ENCODE assay signal across 15 cellular contexts in genomic region chr1:185375583-185375982, GRCh38. TPM values are rescaled to one million over a fixed set of nuclear protein-coding genes. Genes with fewer than 3 reads are reported as not detected.
DNase-seq lines count a peak whose midpoint lies in the region; ATAC-seq and TF ChIP-seq lines count a peak whose summit lies in the region.
"Had no signal": no experiment of that assay in that cellular context is flagged by ENCODE, and none has a peak within 500 bp of the region (broad histone marks: within the 10 kb centered on the region; RNA-seq: fewer than 3 reads in every experiment).

No MANE protein-coding gene starts in this region.

- no peak for DNase-seq in activated CD8-positive, alpha-beta T cell treated with anti-CD3 and anti-CD28 coated beads, Interleukin-2, amount 10 ng/mL, durations not matched to agents 7 days and 5 days
- DNase-seq in activated CD8-positive, alpha-beta T cell treated with anti-CD3 and anti-CD28 coated beads for 36 hours: no peak
- peak; percentile 36 to 67 for DNase-seq in ascending aorta (ENCODE audit: low spot score in 2 of 2)
- no peak for DNase-seq in left lobe of liver (ENCODE audit: low spot score)
- DNase-seq in tibial artery: peak; percentile 47 to 75
- no peak for DNase-seq in OCI-M2 (lab: John Stamatoyannopoulos, UW; ENCODE audit: unreplicated experiment)
- DNase-seq in endothelial cell (ENCODE audit: low spot score): no peak
- no peak for DNase-seq in progenitor cell of endocrine pancreas (ENCODE audit: low spot score, unreplicated experiment)
- DNase-seq: activated CD4-positive, alpha-beta T cell treated with anti-CD3 and anti-CD28 coated beads, Interleukin-2, amount 10 ng/mL, durations not matched to agents 7 days and 5 days; activated naive CD8-positive, alpha-beta T cell treated with anti-CD3 and anti-CD28 coated beads, Interleukin-2, amount 50 U/mL, for 24 hours; DND-41; NCI-H2171 treated with DMSO at 0.1 percent for 48 hours had no signal

- H3K27me3 ChIP-seq in ascending aorta: no peaks in the 10 kb centered on the region
- no peaks in the 10 kb centered on the region for H3K27me3 ChIP-seq in tibial artery

- no peak for TF ChIP-seq CTCF in activated CD8-positive, alpha-beta T cell treated with anti-CD3 and anti-CD28 coated beads for 36 hours (IDR thresholded peaks at IDR 0.05)
- TF ChIP-seq CTCF in ascending aorta (IDR thresholded peaks at IDR 0.05): no peak
- no peak for TF ChIP-seq CTCF in tibial artery (IDR thresholded peaks at IDR 0.05)
- TF ChIP-seq CTCF in endothelial cell (IDR thresholded peaks at IDR 0.05; ENCODE audit: unreplicated experiment): no peak
- TF ChIP-seq CTCF in progenitor cell of endocrine pancreas (IDR thresholded peaks at IDR 0.05; ENCODE audit: unreplicated experiment): no peak

- intact Hi-C loops in activated CD8-positive, alpha-beta T cell treated with anti-CD3 and anti-CD28 coated beads for 36 hours (cut with micrococcal nuclease): loop anchor here (2.0 kb wide), 1 partner anchor 39 kb away; no protein-coding TSS in a partner anchor
- intact Hi-C loops in ascending aorta (cut with DNase I): no loop called here
- intact Hi-C loops in tibial artery (cut with DNase I; ENCODE audit: low total_unique reads): no loop called here

- H3K36me3 Mint-ChIP-seq in activated CD8-positive, alpha-beta T cell treated with anti-CD3 and anti-CD28 coated beads, Interleukin-2, amount 10 ng/mL, durations not matched to agents 7 days and 5 days (ENCODE audit: low read depth): peaks cover 18% of the 10 kb centered on the region
- no peaks in the 10 kb centered on the region for H3K36me3 Mint-ChIP-seq in activated CD8-positive, alpha-beta T cell treated with anti-CD3 and anti-CD28 coated beads for 36 hours (ENCODE audit: low read depth)
- H3K36me3 Mint-ChIP-seq in endothelial cell (ENCODE audit: low read depth, unreplicated experiment) (no peaks in the 10 kb centered on the region), progenitor cell of endocrine pancreas (ENCODE audit: insufficient read depth) (no peaks in the 10 kb centered on the region)
- H3K36me3 Mint-ChIP-seq: type B pancreatic cell had no signal

- peaks cover 25% of the 10 kb centered on the region for H3K4me1 Mint-ChIP-seq in activated CD8-positive, alpha-beta T cell treated with anti-CD3 and anti-CD28 coated beads, Interleukin-2, amount 10 ng/mL, durations not matched to agents 7 days and 5 days (ENCODE audit: low read depth)
- peaks cover 17% of the 10 kb centered on the region for H3K4me1 Mint-ChIP-seq in activated CD8-positive, alpha-beta T cell treated with anti-CD3 and anti-CD28 coated beads for 36 hours (ENCODE audit: low read depth)
- H3K4me1 Mint-ChIP-seq in endothelial cell (ENCODE audit: unreplicated experiment) (no peaks in the 10 kb centered on the region), progenitor cell of endocrine pancreas (ENCODE audit: low read depth) (no peaks in the 10 kb centered on the region)

- peak; percentile 40 for ATAC-seq in activated CD8-positive, alpha-beta T cell treated with anti-CD3 and anti-CD28 coated beads, Interleukin-2, amount 10 ng/mL, durations not matched to agents 7 days and 5 days
- ATAC-seq in activated CD8-positive, alpha-beta T cell treated with anti-CD3 and anti-CD28 coated beads for 36 hours: no peak
- peak; percentile 61 for ATAC-seq in left lobe of liver
- ATAC-seq: A549; activated naive CD8-positive, alpha-beta T cell treated with anti-CD3 and anti-CD28 coated beads, Interleukin-2, amount 50 U/mL, for 24 hours had no signal

- H3K4me3 ChIP-seq in ascending aorta (no peak overlapping the region), tibial artery (no peak overlapping the region)
- H3K4me3 ChIP-seq: A549 had no signal

- POLR2A ChIA-PET in activated CD8-positive, alpha-beta T cell treated with anti-CD3 and anti-CD28 coated beads, Interleukin-2, amount 10 ng/mL, durations not matched to agents 7 days and 5 days (lab: Charles Lee): interaction anchor here (1.0 to 3.6 kb wide), 4 partner anchors 12 to 58 kb away, joined by 3 to 13 read pairs (median 5); partner anchors contain the start of gene IVNS1ABP
- POLR2A ChIA-PET in activated CD8-positive, alpha-beta T cell treated with anti-CD3 and anti-CD28 coated beads for 36 hours (lab: Charles Lee): no interaction called here

- H3K4me3 Mint-ChIP-seq in activated CD8-positive, alpha-beta T cell treated with anti-CD3 and anti-CD28 coated beads, Interleukin-2, amount 10 ng/mL, durations not matched to agents 7 days and 5 days: no peak overlapping the region
- H3K4me3 Mint-ChIP-seq in activated CD8-positive, alpha-beta T cell treated with anti-CD3 and anti-CD28 coated beads for 36 hours: no peak overlapping the region
- H3K4me3 Mint-ChIP-seq in endothelial cell (ENCODE audit: unreplicated experiment): no peak overlapping the region
- no peak overlapping the region for H3K4me3 Mint-ChIP-seq in progenitor cell of endocrine pancreas (ENCODE audit: low read depth)
- H3K4me3 Mint-ChIP-seq: activated CD4-positive, alpha-beta T cell treated with anti-CD3 and anti-CD28 coated beads, Interleukin-2, amount 10 ng/mL, durations not matched to agents 7 days and 5 days; activated naive CD8-positive, alpha-beta T cell treated with anti-CD3 and anti-CD28 coated beads, Interleukin-2, amount 50 U/mL, for 24 hours; immature natural killer cell; type B pancreatic cell had no signal

- H3K36me3 ChIP-seq in ascending aorta (no peaks in the 10 kb centered on the region), tibial artery (no peaks in the 10 kb centered on the region)

- CTCF ChIA-PET in activated CD8-positive, alpha-beta T cell treated with anti-CD3 and anti-CD28 coated beads, Interleukin-2, amount 10 ng/mL, durations not matched to agents 7 days and 5 days (lab: Charles Lee): interaction anchor here (1.1 kb wide), 1 partner anchor 295 kb away, joined by 3 read pairs; no protein-coding TSS in a partner anchor
- CTCF ChIA-PET in activated CD8-positive, alpha-beta T cell treated with anti-CD3 and anti-CD28 coated beads for 36 hours (lab: Charles Lee): no interaction called here

- no peaks in the 10 kb centered on the region for H3K4me1 ChIP-seq in ascending aorta
- no peaks in the 10 kb centered on the region for H3K4me1 ChIP-seq in tibial artery
- H3K4me1 ChIP-seq: A549 had no signal

- H3K27ac ChIP-seq in ascending aorta (peak overlapping the region in 1 of 2 donors; percentile 11), tibial artery (no peak overlapping the region)
- H3K27ac ChIP-seq: A549 had no signal

- H3K27me3 Mint-ChIP-seq in activated CD8-positive, alpha-beta T cell treated with anti-CD3 and anti-CD28 coated beads, Interleukin-2, amount 10 ng/mL, durations not matched to agents 7 days and 5 days (ENCODE audit: low read depth): no peaks in the 10 kb centered on the region
- H3K27me3 Mint-ChIP-seq in activated CD8-positive, alpha-beta T cell treated with anti-CD3 and anti-CD28 coated beads for 36 hours: no peaks in the 10 kb centered on the region
- H3K27me3 Mint-ChIP-seq in endothelial cell (ENCODE audit: unreplicated experiment): no peaks in the 10 kb centered on the region
- H3K27me3 Mint-ChIP-seq in progenitor cell of endocrine pancreas: no peaks in the 10 kb centered on the region
- H3K27me3 Mint-ChIP-seq: activated CD4-positive, alpha-beta T cell treated with anti-CD3 and anti-CD28 coated beads, Interleukin-2, amount 10 ng/mL, durations not matched to agents 7 days and 5 days; activated naive CD8-positive, alpha-beta T cell treated with anti-CD3 and anti-CD28 coated beads, Interleukin-2, amount 50 U/mL, for 24 hours; type B pancreatic cell had no signal

- H3K9me3 ChIP-seq in ascending aorta (no peaks in the 10 kb centered on the region), tibial artery (no peaks in the 10 kb centered on the region)
- H3K9me3 ChIP-seq: A549 had no signal

- H3K27ac Mint-ChIP-seq in activated CD8-positive, alpha-beta T cell treated with anti-CD3 and anti-CD28 coated beads, Interleukin-2, amount 10 ng/mL, durations not matched to agents 7 days and 5 days: no peak overlapping the region
- H3K27ac Mint-ChIP-seq in activated CD8-positive, alpha-beta T cell treated with anti-CD3 and anti-CD28 coated beads for 36 hours: no peak overlapping the region
- no peak overlapping the region for H3K27ac Mint-ChIP-seq in endothelial cell (ENCODE audit: unreplicated experiment)
- no peak overlapping the region for H3K27ac Mint-ChIP-seq in progenitor cell of endocrine pancreas
- H3K27ac Mint-ChIP-seq: activated CD4-positive, alpha-beta T cell treated with anti-CD3 and anti-CD28 coated beads, Interleukin-2, amount 10 ng/mL, durations not matched to agents 7 days and 5 days; activated naive CD8-positive, alpha-beta T cell treated with anti-CD3 and anti-CD28 coated beads, Interleukin-2, amount 50 U/mL, for 24 hours; immature natural killer cell; type B pancreatic cell had no signal

- H3K9me3 Mint-ChIP-seq in activated CD8-positive, alpha-beta T cell treated with anti-CD3 and anti-CD28 coated beads, Interleukin-2, amount 10 ng/mL, durations not matched to agents 7 days and 5 days (ENCODE audit: insufficient read depth): no peaks in the 10 kb centered on the region
- H3K9me3 Mint-ChIP-seq in activated CD8-positive, alpha-beta T cell treated with anti-CD3 and anti-CD28 coated beads for 36 hours: no peaks in the 10 kb centered on the region
- H3K9me3 Mint-ChIP-seq in endothelial cell (ENCODE audit: unreplicated experiment): no peaks in the 10 kb centered on the region
- H3K9me3 Mint-ChIP-seq in progenitor cell of endocrine pancreas (ENCODE audit: low read depth): no peaks in the 10 kb centered on the region
- H3K9me3 Mint-ChIP-seq: activated CD4-positive, alpha-beta T cell treated with anti-CD3 and anti-CD28 coated beads, Interleukin-2, amount 10 ng/mL, durations not matched to agents 7 days and 5 days; activated naive CD8-positive, alpha-beta T cell treated with anti-CD3 and anti-CD28 coated beads, Interleukin-2, amount 50 U/mL, for 24 hours; type B pancreatic cell had no signal

RNA-seq across cellular contexts. Expression of gene IVNS1ABP, which starts 58.5 kb away (rescaled TPM):
- 100 to 1,000 TPM; 216 to 234 TPM for total RNA-seq in activated CD8-positive, alpha-beta T cell treated with anti-CD3 and anti-CD28 coated beads, Interleukin-2, amount 10 ng/mL, durations not matched to agents 7 days and 5 days
- 100 to 1,000 TPM; 244 to 256 TPM for total RNA-seq in activated CD8-positive, alpha-beta T cell treated with anti-CD3 and anti-CD28 coated beads for 36 hours
- 61.0 TPM for total RNA-seq in ascending aorta
- total RNA-seq in left lobe of liver: 23.7 TPM
- total RNA-seq in endothelial cell (ENCODE audit: unreplicated experiment): 95.9 TPM
- total RNA-seq in progenitor cell of endocrine pancreas: 199 and 201 TPM in 2 replicates

Comparison
In these comparisons a context has a peak if more than half of its experiments do, and no peak if none do; other contexts are left out.
1. DNase-seq: peak in ascending aorta (2 of 2) and tibial artery (2 of 2); none in activated CD8-positive, alpha-beta T cell treated with anti-CD3 and anti-CD28 coated beads, Interleukin-2, amount 10 ng/mL, durations not matched to agents 7 days and 5 days (single experiment), activated CD8-positive, alpha-beta T cell treated with anti-CD3 and anti-CD28 coated beads for 36 hours (single experiment), left lobe of liver (single experiment), OCI-M2 (single experiment), endothelial cell (single experiment) and progenitor cell of endocrine pancreas (single experiment).